ENCODE assay signal across 5 cellular contexts in the genomic region with DNA sequence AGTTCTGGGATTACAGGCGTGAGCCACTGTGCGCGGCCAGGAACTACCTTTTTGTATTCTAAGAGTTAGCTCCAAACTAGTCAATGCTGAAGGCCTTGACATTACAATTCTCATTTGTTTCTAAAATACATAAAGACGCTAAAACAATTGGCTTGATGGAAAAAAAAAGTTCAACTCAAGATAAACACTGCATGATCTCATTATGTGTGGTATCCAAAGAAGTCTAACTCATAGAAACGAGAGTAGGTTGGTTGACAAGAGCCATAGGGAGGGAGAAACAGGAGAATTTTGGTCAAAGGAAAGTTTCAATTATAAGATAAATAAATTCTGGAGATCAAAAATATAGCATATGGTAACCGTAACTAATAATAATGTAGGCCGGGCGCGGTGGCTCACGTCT.
"Had no signal": no experiment of that assay in that cellular context is flagged by ENCODE, and none has a peak within 500 bp of the region (broad histone marks: within the 10 kb centered on the region; RNA-seq: fewer than 3 reads in every experiment).

No MANE protein-coding gene starts in this region.

- ATAC-seq: HepG2, K562 had no signal

- H3K4me3 ChIP-seq: K562 had no signal

- DNase-seq: KBM-7, KG1 had no signal

- H3K27ac ChIP-seq: HL-60 had no signal
